26 cellular contexts compared by ENCODE assay signal in the genomic region with DNA sequence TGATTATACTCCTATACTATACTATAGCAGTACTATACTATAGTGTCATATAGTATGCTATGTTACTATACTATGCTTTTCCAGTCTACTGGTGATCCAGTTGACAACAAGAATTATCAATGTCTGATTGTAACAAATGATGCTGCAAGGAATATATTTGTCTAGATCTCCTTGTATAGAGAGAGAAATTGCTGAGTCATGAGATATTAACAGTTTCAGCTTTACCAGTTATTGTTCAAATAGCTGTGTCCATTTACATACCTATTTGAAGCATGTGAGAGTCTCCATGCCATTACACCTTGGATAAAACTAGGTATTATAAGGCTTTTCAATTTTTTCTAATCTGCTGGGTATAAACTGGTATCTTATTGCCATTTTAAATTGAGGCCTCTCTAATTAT.
DNase-seq lines count a peak whose midpoint lies in the region; ATAC-seq, FAIRE-seq and TF ChIP-seq lines count a peak whose summit lies in the region.
"Had no signal": no experiment of that assay in that cellular context is flagged by ENCODE, and none has a peak within 500 bp of the region (broad histone marks: within the 10 kb centered on the region; RNA-seq: fewer than 3 reads in every experiment).

No MANE protein-coding gene starts in this region.

- BruUV-seq in HepG2 (replicated peaks; lab: Mats Ljungman, UMichigan): no TSS peak
- no TSS peak for BruUV-seq in IMR-90 (replicated peaks; lab: Mats Ljungman, UMichigan)

- H3K27ac ChIP-seq in HepG2 (ENCODE audit: extremely low read length, insufficient read depth, low read length) (no peak overlapping the region), right lobe of liver (no peak overlapping the region), IMR-90 (ENCODE audit: insufficient read depth, low read length) (no peak overlapping the region), H1 (ENCODE audit: low read depth, low read length) (no peak overlapping the region)
- H3K27ac ChIP-seq: 22Rv1, BLaER1 had no signal

- H2BK20ac ChIP-seq in IMR-90 (ENCODE audit: low read depth, low read length) (no peak overlapping the region), H1 (ENCODE audit: low read length) (no peak overlapping the region)

- H3K23me2 ChIP-seq in H1 (ENCODE audit: low read depth, low read length): no peaks in the 10 kb centered on the region

- DNase-seq in HepG2 (ENCODE audit: low spot score): no peak
- DNase-seq in right lobe of liver: no peak
- no peak for DNase-seq in IMR-90
- no peak for DNase-seq in H1 (ENCODE audit: low read depth in 1 of 2, low spot score in 2 of 2)
- DNase-seq in activated CD8-positive, alpha-beta T cell treated with anti-CD3 and anti-CD28 coated beads, Interleukin-2, amount 10 ng/mL, durations not matched to agents 7 days and 5 days: no peak
- no peak for DNase-seq in HCEC 1CT
- DNase-seq: ACHN; BE2C; C1 segment of cervical spinal cord; Caco-2; Calu3; CD4-positive, alpha-beta memory T cell; CD4-positive, CD25-positive, alpha-beta regulatory T cell; DMS 273 treated with DMSO at 0.1 percent for 48 hours; DMS153; DMS53; DMS79; DND-41; EL; GDM1 had no signal

- H3K4ac ChIP-seq in IMR-90 (ENCODE audit: low read depth, low read length) (no peak overlapping the region), H1 (replicated peaks; ENCODE audit: insufficient read length, low read depth, low read length) (no peak overlapping the region)

- no peak for FAIRE-seq in HepG2 (lab: Jason Lieb, UNC)
- no peak for FAIRE-seq in H1 (lab: Jason Lieb, UNC)
- FAIRE-seq: GM12878, GM12892, GM18507 had no signal

- ATAC-seq in HepG2 (no peak), right lobe of liver (no peak), IMR-90 (ENCODE audit: low read depth) (no peak)
- no peak for ATAC-seq in activated CD8-positive, alpha-beta T cell treated with anti-CD3 and anti-CD28 coated beads, Interleukin-2, amount 10 ng/mL, durations not matched to agents 7 days and 5 days
- ATAC-seq: GM12878 had no signal

- H4K8ac ChIP-seq in IMR-90 (ENCODE audit: low read depth in 2 of 2, low read length in 2 of 2) (no peak overlapping the region), H1 (ENCODE audit: extremely low read depth, insufficient read depth, low read length) (no peak overlapping the region)

- in situ Hi-C loops in HepG2 (cut with HindIII; ENCODE audit: extremely low pct_ligation_motif_present, low pct_unique_long_range_greater_than_20kb): no loop called here
- in situ Hi-C loops in IMR-90 (cut with MboI; ENCODE audit: low sequenced_read_pairs): no loop called here

- H3K9ac ChIP-seq in HepG2 (ENCODE audit: insufficient read depth, low read depth, low read length): no peak overlapping the region
- H3K9ac ChIP-seq in IMR-90 (ENCODE audit: low read depth, low read length): no peak overlapping the region
- H3K9ac ChIP-seq in H1 (replicated peaks in 1 of 4; ENCODE audit: extremely low read depth in 1 of 4, low read depth in 3 of 4, low read length in 3 of 4): no peak overlapping the region
- H3K9ac ChIP-seq: BLaER1 had no signal

- no peaks in the 10 kb centered on the region for H3K36me3 Mint-ChIP-seq in activated CD8-positive, alpha-beta T cell treated with anti-CD3 and anti-CD28 coated beads, Interleukin-2, amount 10 ng/mL, durations not matched to agents 7 days and 5 days (ENCODE audit: low read depth)
- H3K36me3 Mint-ChIP-seq: CD14-positive monocyte; CD4-positive, alpha-beta memory T cell; CD4-positive, CD25-positive, alpha-beta regulatory T cell had no signal

- no peak overlapping the region for H3K27ac Mint-ChIP-seq in activated CD8-positive, alpha-beta T cell treated with anti-CD3 and anti-CD28 coated beads, Interleukin-2, amount 10 ng/mL, durations not matched to agents 7 days and 5 days
- H3K27ac Mint-ChIP-seq: CD14-positive monocyte; CD4-positive, alpha-beta memory T cell; CD4-positive, CD25-positive, alpha-beta regulatory T cell had no signal

- H4K5ac ChIP-seq in IMR-90 (ENCODE audit: low read depth, low read length) (no peak overlapping the region), H1 (ENCODE audit: insufficient read length, low read depth, low read length) (no peak overlapping the region)

- TF ChIP-seq CTCF in HepG2 (CRISPR knock-in tag; IDR thresholded peaks at IDR 0.05): no peak
- no peak for TF ChIP-seq CTCF in right lobe of liver (IDR thresholded peaks at IDR 0.05)
- TF ChIP-seq CTCF in IMR-90 (conservative IDR thresholded peaks at IDR 0.05; ENCODE audit: low read depth, low read length): no peak
- TF ChIP-seq CTCF in H1 (IDR thresholded peaks at IDR 0.05; ENCODE audit: control extremely low read depth in 1 of 3, insufficient read depth in 1 of 3, low read depth in 1 of 3, low read length in 3 of 3): no peak

- peaks cover 1% of the 10 kb centered on the region for H3K27me3 Mint-ChIP-seq in activated CD8-positive, alpha-beta T cell treated with anti-CD3 and anti-CD28 coated beads, Interleukin-2, amount 10 ng/mL, durations not matched to agents 7 days and 5 days (ENCODE audit: low read depth)
- H3K27me3 Mint-ChIP-seq: CD4-positive, CD25-positive, alpha-beta regulatory T cell had no signal

- H3K79me1 ChIP-seq in IMR-90 (ENCODE audit: low read depth in 1 of 2, low read length in 2 of 2): no peaks in the 10 kb centered on the region
- H3K79me1 ChIP-seq in H1 (ENCODE audit: low read depth, low read length): no peaks in the 10 kb centered on the region; the same call in 1 of the 2 replicates

- H4K91ac ChIP-seq in IMR-90 (ENCODE audit: insufficient read depth, low read depth, low read length) (no peak overlapping the region), H1 (replicated peaks; ENCODE audit: insufficient read length, low read length) (no peak overlapping the region)

- H2BK120ac ChIP-seq in IMR-90 (ENCODE audit: low read depth, low read length) (no peak overlapping the region), H1 (replicated peaks; ENCODE audit: low read depth, low read length) (no peak overlapping the region)

- H2AK9ac ChIP-seq in IMR-90 (replicated peaks; ENCODE audit: low read depth, low read length, poor library complexity): no peak overlapping the region

- H2BK5ac ChIP-seq in IMR-90 (ENCODE audit: low read depth, low read length, poor library complexity, severe bottlenecking): no peak overlapping the region
- H2BK5ac ChIP-seq in H1 (ENCODE audit: low read depth, low read length): no peak overlapping the region

- no peaks in the 10 kb centered on the region for H3K9me3 ChIP-seq in HepG2 (ENCODE audit: low read length)
- no peaks in the 10 kb centered on the region for H3K9me3 ChIP-seq in right lobe of liver
- 0 out of 2 replicates have a peak, but pooled peaks cover 2% of the 10 kb centered on the region for H3K9me3 ChIP-seq in IMR-90 (ENCODE audit: control insufficient read depth, insufficient read depth, low read length)
- no peaks in the 10 kb centered on the region for H3K9me3 ChIP-seq in H1 (ENCODE audit: insufficient read depth in 2 of 2, low read depth in 1 of 2, low read length in 1 of 2)
- H3K9me3 ChIP-seq: BE2C, Caco-2 had no signal

- H3K36me3 ChIP-seq in HepG2 (replicated peaks in 1 of 2; ENCODE audit: control insufficient read depth in 1 of 2, insufficient read depth in 2 of 2, low read length in 2 of 2): no peaks in the 10 kb centered on the region
- no peaks in the 10 kb centered on the region for H3K36me3 ChIP-seq in right lobe of liver
- H3K36me3 ChIP-seq in IMR-90 (ENCODE audit: control insufficient read depth, insufficient read depth, low read length): no peaks in the 10 kb centered on the region
- no peaks in the 10 kb centered on the region for H3K36me3 ChIP-seq in H1 (ENCODE audit: control insufficient read depth in 2 of 4, insufficient read depth in 4 of 4, low read length in 3 of 4)
- H3K36me3 ChIP-seq: BE2C, BLaER1 had no signal

- no peaks in the 10 kb centered on the region for H3K9me3 Mint-ChIP-seq in activated CD8-positive, alpha-beta T cell treated with anti-CD3 and anti-CD28 coated beads, Interleukin-2, amount 10 ng/mL, durations not matched to agents 7 days and 5 days (ENCODE audit: insufficient read depth)

- H3K9me1 ChIP-seq in IMR-90 (ENCODE audit: insufficient read depth, low read length): no peaks in the 10 kb centered on the region

- no peak overlapping the region for H3K4me3 Mint-ChIP-seq in activated CD8-positive, alpha-beta T cell treated with anti-CD3 and anti-CD28 coated beads, Interleukin-2, amount 10 ng/mL, durations not matched to agents 7 days and 5 days
- H3K4me3 Mint-ChIP-seq: CD14-positive monocyte; CD4-positive, alpha-beta memory T cell; CD4-positive, CD25-positive, alpha-beta regulatory T cell had no signal

- no peaks in the 10 kb centered on the region for H3K4me1 ChIP-seq in HepG2 (ENCODE audit: insufficient read depth, low read length)
- H3K4me1 ChIP-seq in right lobe of liver: no peaks in the 10 kb centered on the region
- no peaks in the 10 kb centered on the region for H3K4me1 ChIP-seq in IMR-90 (ENCODE audit: control insufficient read depth, insufficient read depth, low read length)
- H3K4me1 ChIP-seq in H1 (replicated peaks in 1 of 4; ENCODE audit: control insufficient read depth in 3 of 4, insufficient read depth in 4 of 4, low read length in 3 of 4): no peaks in the 10 kb centered on the region
- H3K4me1 ChIP-seq: BE2C, BLaER1, Caco-2 had no signal

- no peak overlapping the region for H3K4me3 ChIP-seq in HepG2 (replicated peaks in 1 of 3; ENCODE audit: insufficient read depth in 1 of 3, low read depth in 2 of 3, low read length in 3 of 3)
- no peak overlapping the region for H3K4me3 ChIP-seq in right lobe of liver
- no peak overlapping the region for H3K4me3 ChIP-seq in IMR-90 (ENCODE audit: insufficient read depth, low read depth, low read length)
- H3K4me3 ChIP-seq in H1 (ENCODE audit: extremely low read depth in 1 of 4, insufficient read depth in 2 of 4, low read depth in 3 of 4, low read length in 4 of 4): no peak overlapping the region
- H3K4me3 ChIP-seq: BLaER1, GM12878 had no signal

- H2BK15ac ChIP-seq in IMR-90 (ENCODE audit: low read depth, low read length) (no peak overlapping the region), H1 (ENCODE audit: low read length) (no peak overlapping the region)

- H3K18ac ChIP-seq in IMR-90 (ENCODE audit: low read depth, low read length): no peak overlapping the region
- H3K18ac ChIP-seq in H1 (ENCODE audit: extremely low read depth, low read length): no peak overlapping the region

- POLR2A ChIA-PET in HepG2 (lab: Yijun Ruan, JAX) (no interaction called here), IMR-90 (lab: Charles Lee; ENCODE audit: unreplicated experiment) (no interaction called here), H1 (lab: Charles Lee; ENCODE audit: partially characterized antibody) (no interaction called here)
- POLR2A ChIA-PET in activated CD8-positive, alpha-beta T cell treated with anti-CD3 and anti-CD28 coated beads, Interleukin-2, amount 10 ng/mL, durations not matched to agents 7 days and 5 days (lab: Charles Lee): no interaction called here

- no peak overlapping the region for H2BK12ac ChIP-seq in H1 (ENCODE audit: low read depth, low read length)

- TF ChIP-seq RAD21 in HepG2 (CRISPR knock-in tag; IDR thresholded peaks at IDR 0.05) (no peak), IMR-90 (IDR thresholded peaks at IDR 0.05; ENCODE audit: low read length) (no peak), H1 (IDR thresholded peaks at IDR 0.05 in 1 of 2, conservative IDR thresholded peaks at IDR 0.05 in 1 of 2; ENCODE audit: low read depth in 2 of 2, low read length in 2 of 2) (no peak)

- no peaks in the 10 kb centered on the region for H3K79me2 ChIP-seq in HepG2 (ENCODE audit: insufficient read depth, low read length)
- no peaks in the 10 kb centered on the region for H3K79me2 ChIP-seq in H1 (ENCODE audit: control insufficient read depth in 1 of 2, insufficient read depth in 2 of 2, low read length in 2 of 2)

- H3K4me2 ChIP-seq in HepG2 (ENCODE audit: low read depth, low read length) (no peak overlapping the region), IMR-90 (ENCODE audit: low read depth, low read length) (no peak overlapping the region), H1 (ENCODE audit: insufficient read depth in 1 of 2, low read depth in 2 of 2, low read length in 2 of 2) (no peak overlapping the region)
- H3K4me2 ChIP-seq: BLaER1 had no signal

- CTCF ChIA-PET in HepG2 (lab: Yijun Ruan, JAX; ENCODE audit: low intra/inter-chr PET ratio, low total read pairs): no interaction called here
- CTCF ChIA-PET in IMR-90 (lab: Yijun Ruan, JAX): no interaction called here
- CTCF ChIA-PET in H1 (lab: Charles Lee; ENCODE audit: partially characterized antibody): interaction anchor here (1.2 kb wide), 1 partner anchor 10 kb away, joined by 4 read pairs; no protein-coding TSS in a partner anchor
- CTCF ChIA-PET in activated CD8-positive, alpha-beta T cell treated with anti-CD3 and anti-CD28 coated beads, Interleukin-2, amount 10 ng/mL, durations not matched to agents 7 days and 5 days (lab: Charles Lee): no interaction called here

- no peaks in the 10 kb centered on the region for H4K20me1 ChIP-seq in HepG2 (ENCODE audit: insufficient read depth, low read length)
- H4K20me1 ChIP-seq in IMR-90 (ENCODE audit: insufficient read depth, low read length): no peaks in the 10 kb centered on the region
- H4K20me1 ChIP-seq in H1 (replicated peaks in 1 of 2; ENCODE audit: control insufficient read depth in 1 of 2, insufficient read depth in 2 of 2, low read length in 2 of 2): no peaks in the 10 kb centered on the region
- H4K20me1 ChIP-seq: BLaER1 had no signal

- TF ChIP-seq EP300 in HepG2 (IDR thresholded peaks at IDR 0.05; ENCODE audit: low read depth in 2 of 2, low read length in 2 of 2): no peak
- no peak for TF ChIP-seq EP300 in HepG2 (CRISPR knock-in tag; IDR thresholded peaks at IDR 0.05; ENCODE audit: borderline replicate concordance)
- TF ChIP-seq EP300 in H1 (IDR thresholded peaks at IDR 0.05; ENCODE audit: borderline replicate concordance in 1 of 2, low read depth in 2 of 2, low read length in 2 of 2): no peak

- H2AFZ ChIP-seq in HepG2 (ENCODE audit: low read length): no peak overlapping the region
- H2AFZ ChIP-seq in IMR-90 (replicated peaks; ENCODE audit: low read length, poor library complexity): no peak overlapping the region
- no peak overlapping the region for H2AFZ ChIP-seq in H1 (ENCODE audit: low read length)

- H3K56ac ChIP-seq in IMR-90 (ENCODE audit: extremely low read depth, insufficient read depth, low read length): no peak overlapping the region
- no peak overlapping the region for H3K56ac ChIP-seq in H1 (replicated peaks; ENCODE audit: insufficient read length, low read depth, low read length)

- intact Hi-C loops in HepG2 (cut with micrococcal nuclease; ENCODE audit: unreplicated experiment): no loop called here
- intact Hi-C loops in right lobe of liver (cut with DNase I): no loop called here
- intact Hi-C loops in IMR-90 (cut with micrococcal nuclease): no loop called here

- TF ChIP-seq POLR2A in HepG2 (IDR thresholded peaks at IDR 0.05; ENCODE audit: insufficient read depth in 1 of 2, low read depth in 2 of 2, low read length in 2 of 2) (no peak), right lobe of liver (IDR thresholded peaks at IDR 0.05) (no peak), IMR-90 (IDR thresholded peaks at IDR 0.05; ENCODE audit: low read depth, low read length) (no peak), H1 (IDR thresholded peaks at IDR 0.05; ENCODE audit: control extremely low read depth in 1 of 2, low read depth in 2 of 2, low read length in 2 of 2) (no peak)

- H3K23ac ChIP-seq in IMR-90 (ENCODE audit: low read depth, low read length) (no peak overlapping the region), H1 (ENCODE audit: insufficient read length) (no peak overlapping the region)

- H2AK5ac ChIP-seq in IMR-90 (ENCODE audit: low read depth, low read length): no peak overlapping the region
- no peak overlapping the region for H2AK5ac ChIP-seq in H1 (ENCODE audit: low read depth, low read length)

- H3K14ac ChIP-seq in IMR-90 (replicated peaks; ENCODE audit: low read depth, low read length) (no peak overlapping the region), H1 (ENCODE audit: insufficient read length) (no peak overlapping the region)

- H3K27me3 ChIP-seq in HepG2 (ENCODE audit: control insufficient read depth in 1 of 2, insufficient read depth in 2 of 2, low read length in 2 of 2) (no peaks in the 10 kb centered on the region; a peak in 1 of 5 replicates), right lobe of liver (no peaks in the 10 kb centered on the region), IMR-90 (ENCODE audit: control insufficient read depth, insufficient read depth, low read length) (no peaks in the 10 kb centered on the region), H1 (replicated peaks in 1 of 4; ENCODE audit: control insufficient read depth in 3 of 4, extremely low read depth in 1 of 4, insufficient read depth in 3 of 4, low read length in 3 of 4) (no peaks in the 10 kb centered on the region; a peak in 1 of 7 replicates)
- H3K27me3 ChIP-seq: BE2C, BLaER1 had no signal

- dilution Hi-C loops in IMR-90 (cut with HindIII; ENCODE audit: low sequenced_read_pairs, unreplicated experiment): no loop called here

- no peaks in the 10 kb centered on the region for H3K4me1 Mint-ChIP-seq in activated CD8-positive, alpha-beta T cell treated with anti-CD3 and anti-CD28 coated beads, Interleukin-2, amount 10 ng/mL, durations not matched to agents 7 days and 5 days (ENCODE audit: low read depth)
- H3K4me1 Mint-ChIP-seq: CD14-positive monocyte; CD4-positive, alpha-beta memory T cell; CD4-positive, CD25-positive, alpha-beta regulatory T cell had no signal

Comparison
In these comparisons a context has a peak if more than half of its experiments do, and no peak if none do; other contexts are left out.
1. Of the 41 proteins assayed by ChIP-seq in both HepG2 and H1: peak only in HepG2: none; only in H1: none; in both: MAFK; in neither: 40.